23 cellular contexts compared by ENCODE assay signal in the genomic region with DNA sequence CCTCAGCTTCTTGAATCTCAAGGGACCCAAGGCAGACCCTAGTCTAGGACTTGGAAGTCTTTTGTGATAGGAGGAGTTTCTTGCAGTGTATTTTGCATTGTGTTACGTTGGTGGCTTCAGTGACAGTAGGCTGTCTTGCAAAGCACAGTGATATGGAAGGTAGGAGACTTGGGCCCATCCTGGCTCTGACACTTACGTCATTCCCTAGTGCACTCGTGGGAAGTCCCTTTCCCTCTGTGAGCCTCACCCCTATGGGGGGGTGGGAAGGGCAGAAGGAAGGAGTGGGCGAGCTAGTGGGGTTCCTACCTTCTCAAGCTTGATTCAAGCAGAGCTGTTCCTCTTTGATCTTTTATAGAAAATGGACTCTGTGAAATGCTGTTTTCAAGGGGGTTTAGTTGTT. TPM values are rescaled to one million over a fixed set of nuclear protein-coding genes. Genes with fewer than 3 reads are reported as not detected.
DNase-seq lines count a peak whose midpoint lies in the region; ATAC-seq, FAIRE-seq and TF ChIP-seq lines count a peak whose summit lies in the region.
"Had no signal": no experiment of that assay in that cellular context is flagged by ENCODE, and none has a peak within 500 bp of the region (broad histone marks: within the 10 kb centered on the region; RNA-seq: fewer than 3 reads in every experiment).

No MANE protein-coding gene starts in this region.

- no peaks in the 10 kb centered on the region for H3K4me1 ChIP-seq in K562 (replicated peaks in 1 of 2; ENCODE audit: control insufficient read depth in 2 of 2, insufficient read depth in 2 of 2, low read length in 2 of 2)
- H3K4me1 ChIP-seq in upper lobe of right lung = no peaks in the 10 kb centered on the region

- H3K4me2 ChIP-seq in K562 (ENCODE audit: insufficient read depth, low read length) = no peak overlapping the region

- H3K36me3 Mint-ChIP-seq in activated CD4-positive, alpha-beta T cell treated with anti-CD3 and anti-CD28 coated beads for 36 hours (ENCODE audit: low read depth) = no peaks in the 10 kb centered on the region
- H3K36me3 Mint-ChIP-seq in activated CD4-positive, alpha-beta T cell treated with anti-CD3 and anti-CD28 coated beads, Interleukin-2, amount 10 ng/mL, durations not matched to agents 7 days and 5 days (ENCODE audit: low read depth) = no peaks in the 10 kb centered on the region
- H3K36me3 Mint-ChIP-seq in activated naive CD8-positive, alpha-beta T cell treated with anti-CD3 and anti-CD28 coated beads, Interleukin-2, amount 50 U/mL, for 24 hours (ENCODE audit: low read depth) = no peaks in the 10 kb centered on the region
- H3K36me3 Mint-ChIP-seq in activated naive CD8-positive, alpha-beta T cell treated with anti-CD3 and anti-CD28 coated beads for 36 hours = no peaks in the 10 kb centered on the region

- H3K27ac Mint-ChIP-seq in activated CD4-positive, alpha-beta T cell treated with anti-CD3 and anti-CD28 coated beads for 36 hours = peak overlapping the region; percentile 1
- H3K27ac Mint-ChIP-seq in activated CD4-positive, alpha-beta T cell treated with anti-CD3 and anti-CD28 coated beads, Interleukin-2, amount 10 ng/mL, durations not matched to agents 7 days and 5 days = no peak overlapping the region
- H3K27ac Mint-ChIP-seq in activated naive CD8-positive, alpha-beta T cell treated with anti-CD3 and anti-CD28 coated beads, Interleukin-2, amount 50 U/mL, for 24 hours = no peak overlapping the region
- no peak overlapping the region for H3K27ac Mint-ChIP-seq in activated naive CD8-positive, alpha-beta T cell treated with anti-CD3 and anti-CD28 coated beads for 36 hours
- H3K27ac Mint-ChIP-seq: H9 had no signal

- peak; percentile 24 for DNase-seq in activated CD4-positive, alpha-beta T cell treated with anti-CD3 and anti-CD28 coated beads for 36 hours
- DNase-seq in activated CD4-positive, alpha-beta T cell treated with anti-CD3 and anti-CD28 coated beads, Interleukin-2, amount 10 ng/mL, durations not matched to agents 7 days and 5 days = no peak
- no peak for DNase-seq in activated naive CD8-positive, alpha-beta T cell treated with anti-CD3 and anti-CD28 coated beads, Interleukin-2, amount 50 U/mL, for 24 hours
- DNase-seq in activated naive CD8-positive, alpha-beta T cell treated with anti-CD3 and anti-CD28 coated beads for 36 hours = no peak
- DNase-seq in K562 (ENCODE audit: extremely low read depth in 1 of 4, low spot score in 3 of 4) (no peak), upper lobe of right lung (no peak), NCI-H1048 (lab: John Stamatoyannopoulos, UW) (no peak)
- DNase-seq: 8988T; CD8-positive, alpha-beta memory T cell; DMS79; H9; KG1; NCI-H1436; NCI-H2029; NCI-H2171; NCI-H446 treated with DMSO at 0.1 percent for 48 hours; NK-92 treated with Interleukin-12 subunit alpha and Interleukin-12 subunit beta, amount 100 ng/mL, for 24 hours; SHP77 had no signal

- no peak for TF ChIP-seq EP300 in K562 (IDR thresholded peaks at IDR 0.05; ENCODE audit: low read length)

- FAIRE-seq in K562 (lab: Jason Lieb, UNC) = no peak
- FAIRE-seq: D721Med, GM19239 had no signal

- no peaks in the 10 kb centered on the region; the same call in 1 of the 2 replicates for H4K20me1 ChIP-seq in K562 (replicated peaks; ENCODE audit: control insufficient read depth, insufficient read depth, low read length)

- no peaks in the 10 kb centered on the region for H3K79me2 ChIP-seq in K562 (ENCODE audit: control insufficient read depth, insufficient read depth, low read length)

- H2AFZ ChIP-seq in K562 (ENCODE audit: low read depth, low read length) = no peak overlapping the region

- intact Hi-C loops in activated CD4-positive, alpha-beta T cell treated with anti-CD3 and anti-CD28 coated beads for 36 hours (cut with DNase I, micrococcal nuclease) = no loop called here
- intact Hi-C loops in K562 (cut with micrococcal nuclease) = no loop called here
- intact Hi-C loops in upper lobe of right lung (cut with DNase I) = no loop called here

- no peaks in the 10 kb centered on the region for H3K9me3 ChIP-seq in K562 (replicated peaks; ENCODE audit: control insufficient read depth, insufficient read depth, low read depth, low read length)
- H3K9me3 ChIP-seq in upper lobe of right lung = no peaks in the 10 kb centered on the region

- no peak overlapping the region for H3K4me3 Mint-ChIP-seq in activated CD4-positive, alpha-beta T cell treated with anti-CD3 and anti-CD28 coated beads for 36 hours
- H3K4me3 Mint-ChIP-seq in activated CD4-positive, alpha-beta T cell treated with anti-CD3 and anti-CD28 coated beads, Interleukin-2, amount 10 ng/mL, durations not matched to agents 7 days and 5 days = no peak overlapping the region
- H3K4me3 Mint-ChIP-seq in activated naive CD8-positive, alpha-beta T cell treated with anti-CD3 and anti-CD28 coated beads, Interleukin-2, amount 50 U/mL, for 24 hours = no peak overlapping the region
- no peak overlapping the region for H3K4me3 Mint-ChIP-seq in activated naive CD8-positive, alpha-beta T cell treated with anti-CD3 and anti-CD28 coated beads for 36 hours
- H3K4me3 Mint-ChIP-seq: CD8-positive, alpha-beta memory T cell; H9 had no signal

- in situ Hi-C loops in K562 (cut with MboI) = no loop called here

- H3K27me3 ChIP-seq in K562 (ENCODE audit: control insufficient read depth in 2 of 2, insufficient read depth in 2 of 2, low read length in 2 of 2) (peaks cover 2 to 34% of the 10 kb centered on the region in 2 experiments; a peak in 3 of 5 replicates), upper lobe of right lung (no peaks in the 10 kb centered on the region)

- H3K4me1 Mint-ChIP-seq in activated CD4-positive, alpha-beta T cell treated with anti-CD3 and anti-CD28 coated beads for 36 hours = peaks cover 10% of the 10 kb centered on the region
- H3K4me1 Mint-ChIP-seq in activated CD4-positive, alpha-beta T cell treated with anti-CD3 and anti-CD28 coated beads, Interleukin-2, amount 10 ng/mL, durations not matched to agents 7 days and 5 days = peaks cover 4% of the 10 kb centered on the region
- peaks cover 18% of the 10 kb centered on the region for H3K4me1 Mint-ChIP-seq in activated naive CD8-positive, alpha-beta T cell treated with anti-CD3 and anti-CD28 coated beads, Interleukin-2, amount 50 U/mL, for 24 hours
- H3K4me1 Mint-ChIP-seq in activated naive CD8-positive, alpha-beta T cell treated with anti-CD3 and anti-CD28 coated beads for 36 hours = peaks cover 17% of the 10 kb centered on the region

- WGBS in K562 (ENCODE audit: insufficient coverage, low coverage, missing lambda C conversion rate) = 0% methylated on average over 4 of the region's 4 CpGs

- no TSS peak for BruUV-seq in K562 (replicated peaks; lab: Mats Ljungman, UMichigan)

- POLR2A ChIA-PET in activated CD4-positive, alpha-beta T cell treated with anti-CD3 and anti-CD28 coated beads for 36 hours (lab: Charles Lee) = interaction anchor here (0.5 kb wide), 1 partner anchor 10 kb away, joined by 3 read pairs; no protein-coding TSS in a partner anchor
- POLR2A ChIA-PET in activated CD4-positive, alpha-beta T cell treated with anti-CD3 and anti-CD28 coated beads, Interleukin-2, amount 10 ng/mL, durations not matched to agents 7 days and 5 days (lab: Charles Lee) = no interaction called here
- POLR2A ChIA-PET in K562 (lab: Yijun Ruan, JAX) = interaction anchor here (0.5 to 1.6 kb wide), 2 partner anchors 8 to 91 kb away, joined by 3 read pairs; no protein-coding TSS in a partner anchor

- no peak for TF ChIP-seq RAD21 in K562 (CRISPR knock-in tag; conservative IDR thresholded peaks at IDR 0.05 in 1 of 2, IDR thresholded peaks at IDR 0.05 in 1 of 2)

- H3K9ac ChIP-seq in K562 (ENCODE audit: insufficient read depth in 1 of 2, low read depth in 2 of 2, low read length in 2 of 2) = no peak overlapping the region

- H3K4me3 ChIP-seq in K562 (no peak overlapping the region), upper lobe of right lung (no peak overlapping the region)

- TF ChIP-seq POLR2A in K562 (conservative IDR thresholded peaks at IDR 0.05) = no peak

- H3K36me3 ChIP-seq in K562 (ENCODE audit: control insufficient read depth, insufficient read depth, low read length) (no peaks in the 10 kb centered on the region), upper lobe of right lung (no peaks in the 10 kb centered on the region)

- TF ChIP-seq CTCF in K562 (IDR thresholded peaks at IDR 0.05 in 2 of 3, conservative IDR thresholded peaks at IDR 0.05 in 1 of 3; ENCODE audit: insufficient read depth in 2 of 3, low read depth in 1 of 3, low read length in 3 of 3) (no peak), upper lobe of right lung (IDR thresholded peaks at IDR 0.05) (no peak)

- peaks cover 5% of the 10 kb centered on the region for H3K27me3 Mint-ChIP-seq in activated CD4-positive, alpha-beta T cell treated with anti-CD3 and anti-CD28 coated beads for 36 hours
- peaks cover 10% of the 10 kb centered on the region for H3K27me3 Mint-ChIP-seq in activated CD4-positive, alpha-beta T cell treated with anti-CD3 and anti-CD28 coated beads, Interleukin-2, amount 10 ng/mL, durations not matched to agents 7 days and 5 days
- H3K27me3 Mint-ChIP-seq in activated naive CD8-positive, alpha-beta T cell treated with anti-CD3 and anti-CD28 coated beads, Interleukin-2, amount 50 U/mL, for 24 hours = no peaks in the 10 kb centered on the region
- peaks cover 16% of the 10 kb centered on the region for H3K27me3 Mint-ChIP-seq in activated naive CD8-positive, alpha-beta T cell treated with anti-CD3 and anti-CD28 coated beads for 36 hours

- H3K9me1 ChIP-seq in K562 (ENCODE audit: control insufficient read depth, insufficient read depth, low read length) = no peaks in the 10 kb centered on the region

- H3K27ac ChIP-seq in K562 (ENCODE audit: extremely low read depth, low read depth, low read length) = no peak overlapping the region
- no peak overlapping the region for H3K27ac ChIP-seq in upper lobe of right lung

- H3K9me3 Mint-ChIP-seq in activated CD4-positive, alpha-beta T cell treated with anti-CD3 and anti-CD28 coated beads for 36 hours (ENCODE audit: low read depth) = no peaks in the 10 kb centered on the region
- H3K9me3 Mint-ChIP-seq in activated CD4-positive, alpha-beta T cell treated with anti-CD3 and anti-CD28 coated beads, Interleukin-2, amount 10 ng/mL, durations not matched to agents 7 days and 5 days = peaks cover 6% of the 10 kb centered on the region
- H3K9me3 Mint-ChIP-seq in activated naive CD8-positive, alpha-beta T cell treated with anti-CD3 and anti-CD28 coated beads, Interleukin-2, amount 50 U/mL, for 24 hours = no peaks in the 10 kb centered on the region
- H3K9me3 Mint-ChIP-seq in activated naive CD8-positive, alpha-beta T cell treated with anti-CD3 and anti-CD28 coated beads for 36 hours = peaks cover 4% of the 10 kb centered on the region
- H3K9me3 Mint-ChIP-seq: H9 had no signal

- ATAC-seq in activated CD4-positive, alpha-beta T cell treated with anti-CD3 and anti-CD28 coated beads for 36 hours = no peak
- peak; percentile 59 for ATAC-seq in activated naive CD8-positive, alpha-beta T cell treated with anti-CD3 and anti-CD28 coated beads, Interleukin-2, amount 50 U/mL, for 24 hours
- ATAC-seq in K562 (no peak), upper lobe of right lung (peak; percentile 32), HG03432 (IDR thresholded peaks at IDR 0.05; ENCODE audit: unreplicated experiment) (no peak)

- CTCF ChIA-PET in activated CD4-positive, alpha-beta T cell treated with anti-CD3 and anti-CD28 coated beads for 36 hours (lab: Charles Lee) = interaction anchor here (1.2 to 5.7 kb wide), 5 partner anchors 13 to 261 kb away, joined by 3 to 33 read pairs (median 5); no protein-coding TSS in a partner anchor
- CTCF ChIA-PET in activated CD4-positive, alpha-beta T cell treated with anti-CD3 and anti-CD28 coated beads, Interleukin-2, amount 10 ng/mL, durations not matched to agents 7 days and 5 days (lab: Charles Lee) = interaction anchor here (1.1 kb wide), 1 partner anchor 13 kb away, joined by 4 read pairs; no protein-coding TSS in a partner anchor
- CTCF ChIA-PET in K562 (lab: Yijun Ruan, JAX; ENCODE audit: low intra/inter-chr PET ratio) = no interaction called here

RNA-seq across cellular contexts. Expression of a gene that starts 9.2 kb away (rescaled TPM):
- total RNA-seq in activated CD4-positive, alpha-beta T cell treated with anti-CD3 and anti-CD28 coated beads for 36 hours = not detected
- not detected for total RNA-seq in activated CD4-positive, alpha-beta T cell treated with anti-CD3 and anti-CD28 coated beads, Interleukin-2, amount 10 ng/mL, durations not matched to agents 7 days and 5 days
- not detected for total RNA-seq in activated naive CD8-positive, alpha-beta T cell treated with anti-CD3 and anti-CD28 coated beads for 36 hours
- total RNA-seq in K562 (2011; cell fraction: chromatin; rRNA removed; ENCODE audit: low replicate concordance) = not detected in 2 replicates
- not detected in 2 replicates for total RNA-seq in K562 (2011; cell fraction: nucleolus; rRNA removed)
- total RNA-seq in K562 (2011; cell fraction: nucleoplasm; rRNA removed) = not detected in 2 replicates
- total RNA-seq in K562 (2014; rRNA removed) (not detected in 2 replicates), K562 (2014; rRNA removed; fragmentation: Illumina TruSeq; extraction: Trizol) (not detected in 2 replicates), K562 (2015; rRNA removed; fragmentation: Illumina TruSeq; extraction: Trizol) (not detected in 2 replicates), K562 (2021) (not detected in 2 replicates), upper lobe of right lung (not detected)
- polyA plus RNA-seq in K562 (2011; rRNA removed) (not detected in 2 replicates), K562 (2014; fragmentation: Illumina TruSeq; extraction: Trizol) (not detected in 2 replicates), K562 (2014; fragmentation: Nextera tagmentation; extraction: Ambion mirVana) (not detected), K562 (2014; rRNA removed) (not detected in 2 replicates)
- polyA plus RNA-seq in K562 (2011; cell fraction: cytosol; rRNA removed) = not detected in 2 replicates
- not detected in 2 replicates for polyA plus RNA-seq in K562 (2011; cell fraction: nucleus; rRNA removed)
- not detected in 2 replicates for polyA plus RNA-seq in K562 (2012)
- not detected in 2 replicates for polyA minus RNA-seq in K562 (2011; rRNA and poly(A)+ RNA removed)
- polyA minus RNA-seq in K562 (2011; cell fraction: cytosol; rRNA and poly(A)+ RNA removed) = not detected in 2 replicates
- not detected in 2 replicates for polyA minus RNA-seq in K562 (2011; cell fraction: nucleus; rRNA and poly(A)+ RNA removed)
- total RNA-seq: CD8-positive, alpha-beta memory T cell; H9; OCI-LY7 had no signal
- polyA plus RNA-seq: BJ; CD8-positive, alpha-beta memory T cell had no signal

RNA-seq across cellular contexts. Expression of a gene that starts 15.2 kb away (rescaled TPM):
- total RNA-seq in activated CD4-positive, alpha-beta T cell treated with anti-CD3 and anti-CD28 coated beads for 36 hours = under 1 TPM; 0.69 to 0.75 TPM
- under 1 TPM; 0.83 to 0.97 TPM for total RNA-seq in activated CD4-positive, alpha-beta T cell treated with anti-CD3 and anti-CD28 coated beads, Interleukin-2, amount 10 ng/mL, durations not matched to agents 7 days and 5 days
- under 1 TPM; 0.70 to 0.80 TPM for total RNA-seq in activated naive CD8-positive, alpha-beta T cell treated with anti-CD3 and anti-CD28 coated beads for 36 hours
- not detected in 2 replicates for total RNA-seq in K562 (2011; cell fraction: chromatin; rRNA removed; ENCODE audit: low replicate concordance)
- total RNA-seq in K562 (2011; cell fraction: nucleolus; rRNA removed) = not detected in 2 replicates
- not detected in 2 replicates for total RNA-seq in K562 (2011; cell fraction: nucleoplasm; rRNA removed)
- total RNA-seq in K562 (2014; rRNA removed) (not detected in 2 replicates), K562 (2014; rRNA removed; fragmentation: Illumina TruSeq; extraction: Trizol) (not detected in 2 replicates), K562 (2015; rRNA removed; fragmentation: Illumina TruSeq; extraction: Trizol) (not detected in 2 replicates), K562 (2021) (not detected in 2 replicates), upper lobe of right lung (not detected)
- polyA plus RNA-seq in K562 (2011; rRNA removed) (not detected in 2 replicates), K562 (2014; fragmentation: Illumina TruSeq; extraction: Trizol) (not detected in 2 replicates), K562 (2014; fragmentation: Nextera tagmentation; extraction: Ambion mirVana) (not detected), K562 (2014; rRNA removed) (not detected in 2 replicates)
- polyA plus RNA-seq in K562 (2011; cell fraction: cytosol; rRNA removed) = not detected in 2 replicates
- polyA plus RNA-seq in K562 (2011; cell fraction: nucleus; rRNA removed) = not detected in 2 replicates
- polyA plus RNA-seq in K562 (2012) = not detected in 2 replicates
- polyA minus RNA-seq in K562 (2011; rRNA and poly(A)+ RNA removed) = not detected in 2 replicates
- not detected in 2 replicates for polyA minus RNA-seq in K562 (2011; cell fraction: cytosol; rRNA and poly(A)+ RNA removed)
- polyA minus RNA-seq in K562 (2011; cell fraction: nucleus; rRNA and poly(A)+ RNA removed) = not detected in 2 replicates
- total RNA-seq: H9, OCI-LY7 had no signal
- polyA plus RNA-seq: BJ; CD8-positive, alpha-beta memory T cell had no signal

RNA-seq across cellular contexts. Expression of a gene that starts 55.8 kb away (rescaled TPM):
- 10 to 100 TPM; 23.3 to 29.4 TPM for total RNA-seq in activated CD4-positive, alpha-beta T cell treated with anti-CD3 and anti-CD28 coated beads for 36 hours
- total RNA-seq in activated CD4-positive, alpha-beta T cell treated with anti-CD3 and anti-CD28 coated beads, Interleukin-2, amount 10 ng/mL, durations not matched to agents 7 days and 5 days = 10 to 100 TPM; 26.4 to 31.5 TPM
- total RNA-seq in activated naive CD8-positive, alpha-beta T cell treated with anti-CD3 and anti-CD28 coated beads for 36 hours = 10 to 100 TPM; 28.8 to 29.8 TPM
- 35.2 and 43.1 TPM in 2 replicates for total RNA-seq in K562 (2011; cell fraction: chromatin; rRNA removed; ENCODE audit: low replicate concordance)
- total RNA-seq in K562 (2011; cell fraction: nucleolus; rRNA removed) = 25.1 and 26.3 TPM in 2 replicates
- 33.6 and 48.1 TPM in 2 replicates for total RNA-seq in K562 (2011; cell fraction: nucleoplasm; rRNA removed)
- total RNA-seq in K562 (2014; rRNA removed) (9.1 and 11.5 TPM in 2 replicates), K562 (2014; rRNA removed; fragmentation: Illumina TruSeq; extraction: Trizol) (10.0 and 10.8 TPM in 2 replicates), K562 (2015; rRNA removed; fragmentation: Illumina TruSeq; extraction: Trizol) (7.1 and 8.6 TPM in 2 replicates), K562 (2021) (14.8 and 17.3 TPM in 2 replicates), upper lobe of right lung (18.4 TPM)
- polyA plus RNA-seq in K562 (2011; rRNA removed) (19.3 and 19.4 TPM in 2 replicates), K562 (2014; fragmentation: Illumina TruSeq; extraction: Trizol) (19.4 and 19.6 TPM in 2 replicates), K562 (2014; fragmentation: Nextera tagmentation; extraction: Ambion mirVana) (1 to 10 TPM; 2.6 to 2.7 TPM), K562 (2014; rRNA removed) (8.4 and 10.5 TPM in 2 replicates)
- polyA plus RNA-seq in K562 (2011; cell fraction: cytosol; rRNA removed) = 10.1 and 20.0 TPM in 2 replicates
- polyA plus RNA-seq in K562 (2011; cell fraction: nucleus; rRNA removed) = 10.2 and 12.8 TPM in 2 replicates
- polyA plus RNA-seq in K562 (2012) = 7.4 and 20.0 TPM in 2 replicates
- 19.3 and 23.1 TPM in 2 replicates for polyA minus RNA-seq in K562 (2011; rRNA and poly(A)+ RNA removed)
- polyA minus RNA-seq in K562 (2011; cell fraction: cytosol; rRNA and poly(A)+ RNA removed) = 7.8 and 12.3 TPM in 2 replicates
- polyA minus RNA-seq in K562 (2011; cell fraction: nucleus; rRNA and poly(A)+ RNA removed) = 4.7 and 6.6 TPM in 2 replicates

Comparison
In these comparisons a context has a peak if more than half of its experiments do, and no peak if none do; other contexts are left out.
1. ATAC-seq: peak in activated naive CD8-positive, alpha-beta T cell treated with anti-CD3 and anti-CD28 coated beads, Interleukin-2, amount 50 U/mL, for 24 hours (single experiment) and upper lobe of right lung (single experiment); none in activated CD4-positive, alpha-beta T cell treated with anti-CD3 and anti-CD28 coated beads for 36 hours (single experiment), K562 (single experiment) and HG03432 (single experiment).